In genomic region chr5:1852324-1852947, GRCh38 we compare ENCODE assay signal across 1 cellular context.
TF ChIP-seq lines count a peak whose summit lies in the region.

No MANE protein-coding gene starts in this region.

TF ChIP-seq in H1, 55 proteins besides CTCF, POLR2A, EP300 and RAD21:
- TF ChIP-seq MAFK (IDR thresholded peaks at IDR 0.05; ENCODE audit: low read depth, low read length) (no peak), CTBP2 (IDR thresholded peaks at IDR 0.05; ENCODE audit: borderline replicate concordance, insufficient read depth, insufficient read length, low read length) (no peak), ASH2L (IDR thresholded peaks at IDR 0.05; ENCODE audit: low read length) (no peak), E2F6 (IDR thresholded peaks at IDR 0.05) (no peak), SIRT6 (IDR thresholded peaks at IDR 0.05; ENCODE audit: low read length) (no peak), GTF2F1 (IDR thresholded peaks at IDR 0.05; ENCODE audit: borderline replicate concordance, low read depth, low read length) (no peak), HDAC2 (IDR thresholded peaks at IDR 0.05; ENCODE audit: borderline replicate concordance in 1 of 2, low read depth in 2 of 2, low read length in 2 of 2) (no peak), RFX5 (IDR thresholded peaks at IDR 0.05; ENCODE audit: borderline replicate concordance, low read depth, low read length) (no peak)
